ENCODE assay signal across 1 cellular context in genomic region chr4:168098257-168098717, GRCh38.
TF ChIP-seq lines count a peak whose summit lies in the region.

No MANE protein-coding gene starts in this region.

TF ChIP-seq in WTC11, 78 proteins besides CTCF, POLR2A, EP300 and RAD21 (continued from another document):
- TF ChIP-seq ZNF425 (CRISPR knock-in tag; conservative IDR thresholded peaks at IDR 0.05): no peak
- no peak for TF ChIP-seq HMGXB4 (CRISPR knock-in tag; IDR thresholded peaks at IDR 0.05)
- no peak for TF ChIP-seq SMAD4 (CRISPR knock-in tag; IDR thresholded peaks at IDR 0.05)
- TF ChIP-seq ZNF317 (CRISPR knock-in tag; IDR thresholded peaks at IDR 0.05; ENCODE audit: borderline replicate concordance, low read depth): no peak
- TF ChIP-seq IRF2 (CRISPR knock-in tag; IDR thresholded peaks at IDR 0.05; ENCODE audit: borderline replicate concordance, low read depth): no peak
- TF ChIP-seq NR3C1 (CRISPR knock-in tag; conservative IDR thresholded peaks at IDR 0.05; ENCODE audit: low read depth): no peak
- TF ChIP-seq MLX (CRISPR knock-in tag; IDR thresholded peaks at IDR 0.05): no peak
- no peak for TF ChIP-seq NFE2L1 (CRISPR knock-in tag; IDR thresholded peaks at IDR 0.05)
- TF ChIP-seq ARID4B (CRISPR knock-in tag; IDR thresholded peaks at IDR 0.05; ENCODE audit: borderline replicate concordance): no peak
- TF ChIP-seq, protein P1, sequence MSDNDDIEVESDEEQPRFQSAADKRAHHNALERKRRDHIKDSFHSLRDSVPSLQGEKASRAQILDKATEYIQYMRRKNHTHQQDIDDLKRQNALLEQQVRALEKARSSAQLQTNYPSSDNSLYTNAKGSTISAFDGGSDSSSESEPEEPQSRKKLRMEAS (CRISPR knock-in tag; IDR thresholded peaks at IDR 0.05): no peak
- TF ChIP-seq, protein P2, sequence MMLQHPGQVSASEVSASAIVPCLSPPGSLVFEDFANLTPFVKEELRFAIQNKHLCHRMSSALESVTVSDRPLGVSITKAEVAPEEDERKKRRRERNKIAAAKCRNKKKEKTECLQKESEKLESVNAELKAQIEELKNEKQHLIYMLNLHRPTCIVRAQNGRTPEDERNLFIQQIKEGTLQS (CRISPR knock-in tag; conservative IDR thresholded peaks at IDR 0.05): no peak
- no peak for TF ChIP-seq ZNF671 (CRISPR knock-in tag; IDR thresholded peaks at IDR 0.05)
- no peak for TF ChIP-seq PRRX2 (CRISPR knock-in tag; IDR thresholded peaks at IDR 0.05)
- no peak for TF ChIP-seq NFATC4 (CRISPR knock-in tag; IDR thresholded peaks at IDR 0.05)
- TF ChIP-seq RELA (CRISPR knock-in tag; IDR thresholded peaks at IDR 0.05; ENCODE audit: borderline replicate concordance): no peak
- TF ChIP-seq, protein P3, sequence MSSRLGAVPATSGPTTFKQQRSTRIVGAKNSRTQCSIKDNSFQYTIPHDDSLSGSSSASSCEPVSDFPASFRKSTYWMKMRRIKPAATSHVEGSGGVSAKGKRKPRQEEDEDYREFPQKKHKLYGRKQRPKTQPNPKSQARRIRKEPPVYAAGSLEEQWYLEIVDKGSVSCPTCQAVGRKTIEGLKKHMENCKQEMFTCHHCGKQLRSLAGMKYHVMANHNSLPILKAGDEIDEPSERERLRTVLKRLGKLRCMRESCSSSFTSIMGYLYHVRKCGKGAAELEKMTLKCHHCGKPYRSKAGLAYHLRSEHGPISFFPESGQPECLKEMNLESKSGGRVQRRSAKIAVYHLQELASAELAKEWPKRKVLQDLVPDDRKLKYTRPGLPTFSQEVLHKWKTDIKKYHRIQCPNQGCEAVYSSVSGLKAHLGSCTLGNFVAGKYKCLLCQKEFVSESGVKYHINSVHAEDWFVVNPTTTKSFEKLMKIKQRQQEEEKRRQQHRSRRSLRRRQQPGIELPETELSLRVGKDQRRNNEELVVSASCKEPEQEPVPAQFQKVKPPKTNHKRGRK (CRISPR knock-in tag; IDR thresholded peaks at IDR 0.05; ENCODE audit: borderline replicate concordance): no peak
